In genomic region chr9:116687074-116687761, GRCh38 we compare ENCODE assay signal across 8 cellular contexts. TPM values are rescaled to one million over a fixed set of nuclear protein-coding genes. Genes with fewer than 3 reads are reported as not detected.
DNase-seq lines count a peak whose midpoint lies in the region; ATAC-seq, FAIRE-seq and TF ChIP-seq lines count a peak whose summit lies in the region.

Gene TRIM32 (plus strand): TSS chr9:116687305. CDS start chr9:116697743, 10,438 bp downstream.

- no peak for FAIRE-seq in D721Med (lab: Jason Lieb, UNC)

- peaks cover 7% of the 10 kb centered on the region; the same call in 1 of the 2 replicates for H3K79me2 ChIP-seq in OCI-LY7 (ENCODE audit: insufficient read depth, low read depth, low read length)

- 0 out of 2 replicates have a peak within 1 kb of the TSS, but pooled peaks have one; percentile 5 for H3K27ac ChIP-seq in HUES6 (ENCODE audit: low read depth, low read length)
- H3K27ac ChIP-seq in OCI-LY7 (ENCODE audit: low read depth, low read length, poor library complexity, severe bottlenecking): no peak within 1 kb of the TSS
- peak within 1 kb of the TSS; percentile 59 to 82 for H3K27ac ChIP-seq in esophagus (ENCODE audit: low read depth in 2 of 2, low read length in 1 of 2)
- peak within 1 kb of the TSS; percentile 54 to 66 for H3K27ac ChIP-seq in mucosa of rectum (ENCODE audit: low read depth in 2 of 2, low read length in 2 of 2)

- peak within 1 kb of the TSS; percentile 66 for H3K9ac ChIP-seq in HUES6 (ENCODE audit: low read length)
- peak within 1 kb of the TSS; percentile 75 to 81 for H3K9ac ChIP-seq in mucosa of rectum (ENCODE audit: low read depth in 1 of 2, low read length in 2 of 2)

- peak within 1 kb of the TSS; percentile 99 for H3K4me2 ChIP-seq in OCI-LY7 (ENCODE audit: low read length)

- no peaks in the 10 kb centered on the region for H3K9me2 ChIP-seq in OCI-LY7 (ENCODE audit: insufficient read depth, low read length)

- no peaks in the 10 kb centered on the region for H4K20me1 ChIP-seq in OCI-LY7 (ENCODE audit: insufficient read depth, low read length)

- DNase-seq in D721Med (ENCODE audit: insufficient read length, low spot score) (peak; percentile 83), OCI-LY7 (ENCODE audit: low spot score) (peak; percentile 91)
- DNase-seq in activated T-cell treated with anti-CD3 and anti-CD28 coated beads, Interleukin-2, amount 50 U/mL, for 1 hour: peak; percentile 95
- peak; percentile 98 for DNase-seq in stimulated activated CD8-positive, alpha-beta memory T cell treated with anti-CD3 and anti-CD28 coated beads, Interleukin-4, amount 100 ng/mL, for 48 hours

- peak within 1 kb of the TSS; percentile 98 for H2AFZ ChIP-seq in OCI-LY7 (ENCODE audit: low read length)

- peaks cover 10% of the 10 kb centered on the region; the same call in 1 of the 2 replicates for H3K9me3 ChIP-seq in HUES6 (ENCODE audit: control insufficient read depth, insufficient read depth, low read depth, low read length)
- peaks cover 11% of the 10 kb centered on the region for H3K9me3 ChIP-seq in OCI-LY7 (ENCODE audit: low read length)
- H3K9me3 ChIP-seq in esophagus (ENCODE audit: control insufficient read depth in 2 of 2, insufficient read depth in 1 of 2, low read depth in 1 of 2, low read length in 1 of 2): no peaks in the 10 kb centered on the region
- H3K9me3 ChIP-seq in mucosa of rectum (ENCODE audit: control insufficient read depth in 2 of 2, low read length in 2 of 2): no peaks in the 10 kb centered on the region

- CTCF ChIA-PET in OCI-LY7 (lab: Charles Lee; ENCODE audit: unreplicated experiment): interaction anchor here (0.7 kb wide), 1 partner anchor 46 kb away, joined by 9 read pairs; no protein-coding TSS in a partner anchor

- no peaks in the 10 kb centered on the region for H3K36me3 ChIP-seq in HUES6 (ENCODE audit: control insufficient read depth, insufficient read depth, low read length)
- H3K36me3 ChIP-seq in OCI-LY7 (ENCODE audit: insufficient read depth, low read length): no peaks in the 10 kb centered on the region
- H3K36me3 ChIP-seq in esophagus (ENCODE audit: control insufficient read depth in 2 of 2, insufficient read depth in 2 of 2, low read length in 1 of 2): no peaks in the 10 kb centered on the region
- H3K36me3 ChIP-seq in mucosa of rectum (ENCODE audit: control insufficient read depth in 2 of 2, insufficient read depth in 2 of 2, low read length in 2 of 2): no peaks in the 10 kb centered on the region

- peaks cover 12% of the 10 kb centered on the region; the same call in 1 of the 2 replicates for H3K4me1 ChIP-seq in HUES6 (ENCODE audit: control insufficient read depth, insufficient read depth, low read length)
- H3K4me1 ChIP-seq in OCI-LY7 (ENCODE audit: insufficient read depth, low read length, poor library complexity, severe bottlenecking): peaks cover 24% of the 10 kb centered on the region
- peaks cover 0 to 2% of the 10 kb centered on the region in 2 donors for H3K4me1 ChIP-seq in esophagus (ENCODE audit: control insufficient read depth in 2 of 2, insufficient read depth in 2 of 2, low read length in 1 of 2)
- peaks cover 26% of the 10 kb centered on the region in 2 donors for H3K4me1 ChIP-seq in mucosa of rectum (ENCODE audit: control insufficient read depth in 2 of 2, insufficient read depth in 2 of 2, low read length in 2 of 2)

- H3K27me3 ChIP-seq in HUES6 (ENCODE audit: control insufficient read depth, insufficient read depth, low read length) (no peaks in the 10 kb centered on the region; the same call in 1 of the 2 replicates), esophagus (ENCODE audit: control insufficient read depth in 1 of 2, insufficient read depth in 2 of 2, low read length in 2 of 2) (no peaks in the 10 kb centered on the region), mucosa of rectum (ENCODE audit: control insufficient read depth in 2 of 2, insufficient read depth in 2 of 2, low read length in 2 of 2) (no peaks in the 10 kb centered on the region)

- H3K4me3 ChIP-seq in HUES6 (ENCODE audit: low read depth, low read length): peak within 1 kb of the TSS; percentile 68
- peak within 1 kb of the TSS; percentile 81 for H3K4me3 ChIP-seq in OCI-LY7 (ENCODE audit: low read depth, low read length, poor library complexity, severe bottlenecking)
- peak within 1 kb of the TSS; percentile 56 to 72 for H3K4me3 ChIP-seq in esophagus (ENCODE audit: low read depth in 1 of 2, low read length in 2 of 2)
- peak within 1 kb of the TSS; percentile 79 to 83 for H3K4me3 ChIP-seq in mucosa of rectum (ENCODE audit: low read length in 2 of 2)

- BruUV-seq in OCI-LY7 (replicated peaks; lab: Mats Ljungman, UMichigan): no TSS peak

- POLR2A ChIA-PET in OCI-LY7 (lab: Charles Lee): interaction anchor here (0.5 to 2.3 kb wide), 10 partner anchors 10 to 1844 kb away, joined by 3 to 19 read pairs (median 3); no protein-coding TSS in a partner anchor

- 0 to 1% methylated on average over 41 to 54 of the region's 54 CpGs for WGBS in esophagus, 2 donors

- ATAC-seq in GM21447 (IDR thresholded peaks at IDR 0.05; ENCODE audit: unreplicated experiment): peak; percentile 98

- intact Hi-C loops in OCI-LY7 (cut with micrococcal nuclease; ENCODE audit: unreplicated experiment): no loop called here

- no peak for TF ChIP-seq CTCF in D721Med (IDR thresholded peaks at IDR 0.05; ENCODE audit: insufficient read depth, missing control alignments)
- TF ChIP-seq CTCF in OCI-LY7 (conservative IDR thresholded peaks at IDR 0.05; ENCODE audit: low read length): no peak

RNA-seq across cellular contexts. Expression of gene TRIM32, which starts in this region (rescaled TPM):
- total RNA-seq in OCI-LY7 (2014; rRNA removed; shearing (Covaris generic)): 10.6 and 11.4 TPM in 2 replicates
- 13.9 and 14.3 TPM in 2 replicates for total RNA-seq in OCI-LY7 (2022)
- polyA plus RNA-seq in esophagus: 1 to 10 TPM; 2.6 to 4.1 TPM
